In genomic region chrX:148354906-148355305, GRCh38 we compare ENCODE assay signal across 36 cellular contexts.
"Had no signal": no experiment of that assay in that cellular context is flagged by ENCODE, and none has a peak within 500 bp of the region (broad histone marks: within the 10 kb centered on the region; RNA-seq: fewer than 3 reads in every experiment).

No MANE protein-coding gene starts in this region.

- H3K36me3 Mint-ChIP-seq: activated CD4-positive, alpha-beta memory T cell treated with anti-CD3 and anti-CD28 coated beads for 36 hours; activated naive CD4-positive, alpha-beta T cell treated with anti-CD3 and anti-CD28 coated beads, Interleukin-2, amount 10 ng/mL, durations not matched to agents 7 days and 5 days had no signal

- H3K4me1 Mint-ChIP-seq: activated B cell treated with CpG ODN at 0.5 μM for 24 hours; activated CD4-positive, alpha-beta T cell treated with anti-CD3 and anti-CD28 coated beads, Interleukin-2, amount 10 ng/mL, durations not matched to agents 24 days and 14 days; activated naive CD4-positive, alpha-beta T cell treated with anti-CD3 and anti-CD28 coated beads, Interleukin-2, amount 10 ng/mL, durations not matched to agents 7 days and 5 days; activated naive CD4-positive, alpha-beta T cell treated with anti-CD3 and anti-CD28 coated beads, Interleukin-2, amount 50 U/mL, for 24 hours; activated naive CD8-positive, alpha-beta T cell treated with anti-CD3 and anti-CD28 coated beads, Interleukin-2, amount 10 ng/mL, durations not matched to agents 7 days and 5 days; activated naive CD8-positive, alpha-beta T cell treated with anti-CD3 and anti-CD28 coated beads, Interleukin-2, amount 50 U/mL, for 24 hours; activated T-helper 17 cell treated with anti-CD3 and anti-CD28 coated beads, Interleukin-2, amount 50 U/mL, for 72 hours had no signal

- H3K27ac Mint-ChIP-seq: activated B cell treated with CpG ODN at 0.5 μM for 24 hours; activated CD4-positive, alpha-beta memory T cell treated with anti-CD3 and anti-CD28 coated beads for 36 hours; activated CD4-positive, alpha-beta T cell treated with anti-CD3 and anti-CD28 coated beads, Interleukin-2, amount 10 ng/mL, durations not matched to agents 24 days and 14 days; activated CD8-positive, alpha-beta T cell treated with anti-CD3 and anti-CD28 coated beads for 36 hours; activated naive CD4-positive, alpha-beta T cell treated with anti-CD3 and anti-CD28 coated beads, Interleukin-2, amount 10 ng/mL, durations not matched to agents 7 days and 5 days; activated naive CD4-positive, alpha-beta T cell treated with anti-CD3 and anti-CD28 coated beads, Interleukin-2, amount 50 U/mL, for 24 hours; activated naive CD8-positive, alpha-beta T cell; activated naive CD8-positive, alpha-beta T cell treated with anti-CD3 and anti-CD28 coated beads, Interleukin-2, amount 10 ng/mL, durations not matched to agents 7 days and 5 days; activated naive CD8-positive, alpha-beta T cell treated with anti-CD3 and anti-CD28 coated beads, Interleukin-2, amount 50 U/mL, for 24 hours; activated T-cell treated with anti-CD3 and anti-CD28 coated beads, Interleukin-2, amount 50 U/mL, for 72 hours; activated T-helper 1 cell treated with anti-CD3 and anti-CD28 coated beads, Interleukin-12 subunit alpha, Interleukin-12 subunit beta, Interleukin-2, Interleukin-4 antibody, amounts not matched to agents 30 ng/mL and 10 ng/mL and 1 ng/mL, durations not matched to agents 14 hours and 24 hours and 36 hours; activated T-helper 17 cell treated with anti-CD3 and anti-CD28 coated beads, Interleukin-2, amount 50 U/mL, for 72 hours; T-helper 1 cell treated with Interleukin-12 subunit alpha and Interleukin-12 subunit beta and Interleukin-4 antibody, amounts not matched to agents 30 μg/mL and 1 μg/mL, for 36 hours; T-helper 2 cell treated with Interferon-gamma antibody and Interleukin-4, amounts not matched to agents 5 μg/mL and 100 μg/mL, for 36 hours had no signal

- H3K27me3 ChIP-seq: ascending aorta, brain microvascular endothelial cell, breast epithelium had no signal

- H3K4me3 Mint-ChIP-seq: activated B cell treated with CpG ODN at 0.5 μM for 24 hours; activated CD4-positive, alpha-beta memory T cell treated with anti-CD3 and anti-CD28 coated beads for 36 hours; activated CD4-positive, alpha-beta T cell treated with anti-CD3 and anti-CD28 coated beads, Interleukin-2, amount 10 ng/mL, durations not matched to agents 24 days and 14 days; activated CD8-positive, alpha-beta T cell treated with anti-CD3 and anti-CD28 coated beads for 36 hours; activated naive CD4-positive, alpha-beta T cell treated with anti-CD3 and anti-CD28 coated beads, Interleukin-2, amount 10 ng/mL, durations not matched to agents 7 days and 5 days; activated naive CD4-positive, alpha-beta T cell treated with anti-CD3 and anti-CD28 coated beads, Interleukin-2, amount 50 U/mL, for 24 hours; activated naive CD8-positive, alpha-beta T cell; activated naive CD8-positive, alpha-beta T cell treated with anti-CD3 and anti-CD28 coated beads, Interleukin-2, amount 10 ng/mL, durations not matched to agents 7 days and 5 days; activated naive CD8-positive, alpha-beta T cell treated with anti-CD3 and anti-CD28 coated beads, Interleukin-2, amount 50 U/mL, for 24 hours; activated T-cell treated with anti-CD3 and anti-CD28 coated beads, Interleukin-2, amount 50 U/mL, for 4 hours; activated T-cell treated with anti-CD3 and anti-CD28 coated beads, Interleukin-2, amount 50 U/mL, for 72 hours; activated T-helper 1 cell treated with anti-CD3 and anti-CD28 coated beads, Interleukin-12 subunit alpha, Interleukin-12 subunit beta, Interleukin-2, Interleukin-4 antibody, amounts not matched to agents 30 ng/mL and 10 ng/mL and 1 ng/mL, durations not matched to agents 14 hours and 24 hours and 36 hours; activated T-helper 17 cell treated with anti-CD3 and anti-CD28 coated beads, Interleukin-2, amount 50 U/mL, for 72 hours; T-helper 1 cell treated with Interleukin-12 subunit alpha and Interleukin-12 subunit beta and Interleukin-4 antibody, amounts not matched to agents 30 μg/mL and 1 μg/mL, for 36 hours; T-helper 2 cell treated with Interferon-gamma antibody and Interleukin-4, amounts not matched to agents 5 μg/mL and 100 μg/mL, for 36 hours had no signal

- H3K27ac ChIP-seq: ascending aorta, brain microvascular endothelial cell, breast epithelium, VCaP had no signal

- H3K9me3 ChIP-seq: ascending aorta had no signal

- H3K4me1 ChIP-seq: ascending aorta, breast epithelium had no signal

- H3K4me3 ChIP-seq: ascending aorta, breast epithelium had no signal

- FAIRE-seq: TTC549 had no signal

- H3K9me3 Mint-ChIP-seq: activated naive CD4-positive, alpha-beta T cell treated with anti-CD3 and anti-CD28 coated beads, Interleukin-2, amount 50 U/mL, for 24 hours; activated T-cell treated with anti-CD3 and anti-CD28 coated beads, Interleukin-2, amount 50 U/mL, for 4 hours; activated T-helper 1 cell treated with anti-CD3 and anti-CD28 coated beads, Interleukin-12 subunit alpha, Interleukin-12 subunit beta, Interleukin-2, Interleukin-4 antibody, amounts not matched to agents 30 ng/mL and 10 ng/mL and 1 ng/mL, durations not matched to agents 14 hours and 24 hours and 36 hours; activated T-helper 17 cell treated with anti-CD3 and anti-CD28 coated beads, Interleukin-2, amount 50 U/mL, for 72 hours; T-helper 2 cell treated with Interferon-gamma antibody and Interleukin-4, amounts not matched to agents 5 μg/mL and 100 μg/mL, for 36 hours had no signal

- ATAC-seq: activated CD8-positive, alpha-beta T cell treated with anti-CD3 and anti-CD28 coated beads for 36 hours; activated naive CD8-positive, alpha-beta T cell treated with anti-CD3 and anti-CD28 coated beads, Interleukin-2, amount 50 U/mL, for 24 hours; activated T-cell treated with anti-CD3 and anti-CD28 coated beads, Interleukin-2, amount 50 U/mL, for 4 hours; activated T-cell treated with anti-CD3 and anti-CD28 coated beads, Interleukin-2, amount 50 U/mL, for 72 hours; activated T-helper 17 cell treated with anti-CD3 and anti-CD28 coated beads, Interleukin-2, amount 50 U/mL, for 72 hours had no signal

- H3K27me3 Mint-ChIP-seq: activated B cell treated with CpG ODN at 0.5 μM for 24 hours; activated CD4-positive, alpha-beta memory T cell treated with anti-CD3 and anti-CD28 coated beads for 36 hours; activated CD4-positive, alpha-beta T cell treated with anti-CD3 and anti-CD28 coated beads, Interleukin-2, amount 10 ng/mL, durations not matched to agents 24 days and 14 days; activated CD8-positive, alpha-beta T cell treated with anti-CD3 and anti-CD28 coated beads for 36 hours; activated naive CD4-positive, alpha-beta T cell treated with anti-CD3 and anti-CD28 coated beads, Interleukin-2, amount 10 ng/mL, durations not matched to agents 7 days and 5 days; activated naive CD4-positive, alpha-beta T cell treated with anti-CD3 and anti-CD28 coated beads, Interleukin-2, amount 50 U/mL, for 24 hours; activated naive CD8-positive, alpha-beta T cell; activated naive CD8-positive, alpha-beta T cell treated with anti-CD3 and anti-CD28 coated beads, Interleukin-2, amount 10 ng/mL, durations not matched to agents 7 days and 5 days; activated naive CD8-positive, alpha-beta T cell treated with anti-CD3 and anti-CD28 coated beads, Interleukin-2, amount 50 U/mL, for 24 hours; activated T-helper 17 cell treated with anti-CD3 and anti-CD28 coated beads, Interleukin-2, amount 50 U/mL, for 72 hours had no signal

- H3K36me3 ChIP-seq: ascending aorta, brain microvascular endothelial cell, breast epithelium had no signal

- DNase-seq: activated B cell treated with CpG ODN at 0.5 μM for 24 hours; activated CD4-positive, alpha-beta memory T cell treated with anti-CD3 and anti-CD28 coated beads for 36 hours; activated CD4-positive, alpha-beta T cell treated with anti-CD3 and anti-CD28 coated beads for 4 hours; activated CD4-positive, alpha-beta T cell treated with anti-CD3 and anti-CD28 coated beads, Interleukin-2, amount 10 ng/mL, durations not matched to agents 24 days and 14 days; activated CD4-positive, alpha-beta T cell treated with anti-CD3 and anti-CD28 coated beads, Interleukin-2, amount 50 U/mL, for 1 hour; activated CD4-positive, alpha-beta T cell treated with anti-CD3 and anti-CD28 coated beads, Interleukin-2, amount 50 U/mL, for 4 hours; activated CD4-positive, CD25-positive, alpha-beta regulatory T cell treated with anti-CD3 and anti-CD28 coated beads, Interleukin-2, amount 50 U/mL, for 72 hours; activated CD8-positive, alpha-beta memory T cell treated with anti-CD3 and anti-CD28 coated beads, Interleukin-2, amount 50 U/mL, for 4 hours; activated CD8-positive, alpha-beta T cell treated with anti-CD3 and anti-CD28 coated beads for 36 hours; activated effector memory CD4-positive, alpha-beta T cell treated with anti-CD3 and anti-CD28 coated beads, Interleukin-2, amount 50 U/mL, for 16 hours; activated gamma-delta T cell treated with Interleukin-2 at 50 U/mL for 16 hours; activated naive CD4-positive, alpha-beta T cell; activated naive CD4-positive, alpha-beta T cell treated with anti-CD3 and anti-CD28 coated beads, Interleukin-2, amount 10 ng/mL, durations not matched to agents 7 days and 5 days; activated naive CD8-positive, alpha-beta T cell treated with anti-CD3 and anti-CD28 coated beads, Interleukin-2, amount 10 ng/mL, durations not matched to agents 7 days and 5 days; activated naive CD8-positive, alpha-beta T cell treated with anti-CD3 and anti-CD28 coated beads, Interleukin-2, amount 50 U/mL, for 24 hours; activated T-cell treated with anti-CD3 and anti-CD28 coated beads for 4 hours; activated T-cell treated with anti-CD3 and anti-CD28 coated beads, Interleukin-2, amount 50 U/mL, for 1 hour; activated T-cell treated with anti-CD3 and anti-CD28 coated beads, Interleukin-2, amount 50 U/mL, for 4 hours; activated T-cell treated with anti-CD3 and anti-CD28 coated beads, Interleukin-2, amount 50 U/mL, for 72 hours; amygdala; anterior cingulate cortex; brain microvascular endothelial cell; central memory CD4-positive, alpha-beta T cell; T-helper 1 cell; T-helper 2 cell; T-helper 9 cell had no signal
